ENCODE assay signal across 12 cellular contexts in genomic region chr20:38108438-38109024, GRCh38. TPM values are rescaled to one million over a fixed set of nuclear protein-coding genes. Genes with fewer than 3 reads are reported as not detected.
A peak's percentile ranks its signal among the peaks of the same experiment; 100 is the strongest.
DNase-seq lines count a peak whose midpoint lies in the region; ATAC-seq and TF ChIP-seq lines count a peak whose summit lies in the region.
"Had no signal": no experiment of that assay in that cellular context is flagged by ENCODE, and none has a peak within 500 bp of the region (broad histone marks: within the 10 kb centered on the region; RNA-seq: fewer than 3 reads in every experiment).

No MANE protein-coding gene starts in this region.

- TF ChIP-seq CTCF in AG10803 (conservative IDR thresholded peaks at IDR 0.05; ENCODE audit: low read length) (no peak), SK-N-SH (IDR thresholded peaks at IDR 0.05) (no peak), retinal pigment epithelial cell (conservative IDR thresholded peaks at IDR 0.05; ENCODE audit: low read depth, low read length) (no peak)

- H3K27ac ChIP-seq in SK-N-SH (ENCODE audit: low read depth in 2 of 2, low read length in 1 of 2): peak overlapping the region; percentile 96 to 98

- H4K20me1 ChIP-seq in SK-N-SH (ENCODE audit: insufficient read depth): no peaks in the 10 kb centered on the region; the same call in 1 of the 2 replicates

- H3K79me2 ChIP-seq in SK-N-SH (ENCODE audit: insufficient read depth): no peaks in the 10 kb centered on the region

- no peaks in the 10 kb centered on the region for H3K9me3 ChIP-seq in SK-N-SH

- H2AFZ ChIP-seq in SK-N-SH (ENCODE audit: low read depth): no peak overlapping the region

- peaks cover 34 to 44% of the 10 kb centered on the region in 2 experiments for H3K4me1 ChIP-seq in SK-N-SH (ENCODE audit: control insufficient read depth in 1 of 2, insufficient read depth in 2 of 2, low read depth in 1 of 2, low read length in 1 of 2)

- POLR2A ChIA-PET in SK-N-SH (lab: Yijun Ruan, JAX): interaction anchor here (1.1 to 2.0 kb wide), 2 partner anchors 41 to 44 kb away, joined by 3 to 6 read pairs; no protein-coding TSS in a partner anchor

- H3K4me3 ChIP-seq in AG10803 (ENCODE audit: low read length) (no peak overlapping the region), SK-N-SH (ENCODE audit: low read depth in 2 of 2, low read length in 1 of 2) (no peak overlapping the region), retinal pigment epithelial cell (ENCODE audit: low read length) (no peak overlapping the region)

- H3K4me1 Mint-ChIP-seq in activated T-cell treated with anti-CD3 and anti-CD28 coated beads, Interleukin-2, amount 50 U/mL, for 4 hours (ENCODE audit: low read depth): no peaks in the 10 kb centered on the region
- peaks cover 2% of the 10 kb centered on the region for H3K4me1 Mint-ChIP-seq in activated CD4-positive, alpha-beta T cell treated with anti-CD3 and anti-CD28 coated beads, Interleukin-2, amount 10 ng/mL, durations not matched to agents 24 days and 14 days

- H3K4me2 ChIP-seq in SK-N-SH: peak overlapping the region; percentile 68

- WGBS in SK-N-SH (ENCODE audit: low lambda C conversion rate): 19% methylated on average over 4 of the region's 4 CpGs

- CTCF ChIA-PET in SK-N-SH (lab: Yijun Ruan, JAX): interaction anchor here (1.0 to 7.0 kb wide), 6 partner anchors 18 to 113 kb away, joined by 3 to 44 read pairs (median 8); partner anchors contain the start of gene TGM2

- no peaks in the 10 kb centered on the region for H3K36me3 Mint-ChIP-seq in activated T-cell treated with anti-CD3 and anti-CD28 coated beads, Interleukin-2, amount 50 U/mL, for 4 hours (ENCODE audit: insufficient read depth)
- no peaks in the 10 kb centered on the region for H3K36me3 Mint-ChIP-seq in activated CD4-positive, alpha-beta T cell treated with anti-CD3 and anti-CD28 coated beads, Interleukin-2, amount 10 ng/mL, durations not matched to agents 24 days and 14 days (ENCODE audit: low read depth)
- H3K36me3 Mint-ChIP-seq: CD8-positive, alpha-beta T cell; naive B cell had no signal

- intact Hi-C loops in Right ventricle myocardium superior (cut with DNase I): no loop called here
- intact Hi-C loops in activated CD4-positive, alpha-beta T cell treated with anti-CD3 and anti-CD28 coated beads, Interleukin-2, amount 10 ng/mL, durations not matched to agents 24 days and 14 days (cut with micrococcal nuclease): no loop called here

- H3K9me3 Mint-ChIP-seq in activated T-cell treated with anti-CD3 and anti-CD28 coated beads, Interleukin-2, amount 50 U/mL, for 4 hours: no peaks in the 10 kb centered on the region
- H3K9me3 Mint-ChIP-seq in activated CD4-positive, alpha-beta T cell treated with anti-CD3 and anti-CD28 coated beads, Interleukin-2, amount 10 ng/mL, durations not matched to agents 24 days and 14 days: no peaks in the 10 kb centered on the region
- H3K9me3 Mint-ChIP-seq: activated CD4-positive, alpha-beta memory T cell treated with anti-CD3 and anti-CD28 coated beads for 36 hours; CD8-positive, alpha-beta T cell had no signal

- H3K27ac Mint-ChIP-seq in activated CD4-positive, alpha-beta T cell treated with anti-CD3 and anti-CD28 coated beads, Interleukin-2, amount 10 ng/mL, durations not matched to agents 24 days and 14 days: no peak overlapping the region
- H3K27ac Mint-ChIP-seq: activated CD4-positive, alpha-beta memory T cell treated with anti-CD3 and anti-CD28 coated beads for 36 hours; CD8-positive, alpha-beta T cell had no signal

- DNase-seq in AG10803 (ENCODE audit: low read depth): peak; percentile 87
- peak; percentile 76 for DNase-seq in SK-N-SH
- peak; percentile 78 for DNase-seq in Right ventricle myocardium superior
- peak; percentile 79 for DNase-seq in retinal pigment epithelial cell (ENCODE audit: low read depth)
- no peak for DNase-seq in activated T-cell treated with anti-CD3 and anti-CD28 coated beads, Interleukin-2, amount 50 U/mL, for 4 hours
- no peak for DNase-seq in activated CD4-positive, alpha-beta T cell treated with anti-CD3 and anti-CD28 coated beads, Interleukin-2, amount 10 ng/mL, durations not matched to agents 24 days and 14 days
- no peak for DNase-seq in Ammon's horn (ENCODE audit: low spot score)
- DNase-seq: activated CD4-positive, alpha-beta memory T cell treated with anti-CD3 and anti-CD28 coated beads for 36 hours; naive B cell; NCI-H2081 treated with DMSO at 0.1 percent for 48 hours had no signal

- no peak overlapping the region for H3K4me3 Mint-ChIP-seq in activated T-cell treated with anti-CD3 and anti-CD28 coated beads, Interleukin-2, amount 50 U/mL, for 4 hours
- no peak overlapping the region for H3K4me3 Mint-ChIP-seq in activated CD4-positive, alpha-beta T cell treated with anti-CD3 and anti-CD28 coated beads, Interleukin-2, amount 10 ng/mL, durations not matched to agents 24 days and 14 days
- H3K4me3 Mint-ChIP-seq: activated CD4-positive, alpha-beta memory T cell treated with anti-CD3 and anti-CD28 coated beads for 36 hours; CD8-positive, alpha-beta T cell had no signal

- peak in 1 of 2 experiments; percentile 96; a peak in 2 of 4 replicates for TF ChIP-seq EP300 in SK-N-SH (IDR thresholded peaks at IDR 0.05; ENCODE audit: borderline replicate concordance in 1 of 2, low read depth in 1 of 2, low read length in 1 of 2)

- peak overlapping the region; percentile 3; the same call in 1 of the 2 replicates for H3K9ac ChIP-seq in SK-N-SH

- no peaks in the 10 kb centered on the region for H3K36me3 ChIP-seq in SK-N-SH (replicated peaks in 1 of 2; ENCODE audit: control insufficient read depth in 1 of 2, insufficient read depth in 2 of 2, low read length in 1 of 2)

- H3F3A ChIP-seq in SK-N-SH (replicated peaks; ENCODE audit: insufficient read depth): peaks cover 37% of the 10 kb centered on the region

- ATAC-seq in Right ventricle myocardium superior (ENCODE audit: poor library complexity) (peak; percentile 70), HG02970 (IDR thresholded peaks at IDR 0.05; ENCODE audit: low FRiP score, unreplicated experiment) (no peak)
- ATAC-seq in activated T-cell treated with anti-CD3 and anti-CD28 coated beads, Interleukin-2, amount 50 U/mL, for 4 hours: no peak
- ATAC-seq: CD8-positive, alpha-beta T cell had no signal

- no peaks in the 10 kb centered on the region for H3K27me3 ChIP-seq in SK-N-SH (ENCODE audit: insufficient read depth)

- no peaks in the 10 kb centered on the region for H3K9me2 ChIP-seq in SK-N-SH

- TF ChIP-seq RAD21 in SK-N-SH (IDR thresholded peaks at IDR 0.05; ENCODE audit: low read length): peak; percentile 31; the same call in 1 of the 2 replicates

- H3K27me3 Mint-ChIP-seq in activated T-cell treated with anti-CD3 and anti-CD28 coated beads, Interleukin-2, amount 50 U/mL, for 4 hours (ENCODE audit: low read depth): no peaks in the 10 kb centered on the region
- H3K27me3 Mint-ChIP-seq in activated CD4-positive, alpha-beta T cell treated with anti-CD3 and anti-CD28 coated beads, Interleukin-2, amount 10 ng/mL, durations not matched to agents 24 days and 14 days: peaks cover 2% of the 10 kb centered on the region
- H3K27me3 Mint-ChIP-seq: activated CD4-positive, alpha-beta memory T cell treated with anti-CD3 and anti-CD28 coated beads for 36 hours; naive B cell had no signal

TF ChIP-seq in SK-N-SH, 30 proteins besides CTCF, POLR2A, EP300 and RAD21 (continues in another document):
- peak; percentile 33; the same call in 1 of the 2 replicates for TF ChIP-seq MAX (IDR thresholded peaks at IDR 0.05; ENCODE audit: low read depth)
- TF ChIP-seq FOSL2 (IDR thresholded peaks at IDR 0.05; ENCODE audit: borderline replicate concordance, low read depth): 0 out of 2 replicates have a peak, but pooled peaks have one; percentile 21
- TF ChIP-seq, protein P1, sequence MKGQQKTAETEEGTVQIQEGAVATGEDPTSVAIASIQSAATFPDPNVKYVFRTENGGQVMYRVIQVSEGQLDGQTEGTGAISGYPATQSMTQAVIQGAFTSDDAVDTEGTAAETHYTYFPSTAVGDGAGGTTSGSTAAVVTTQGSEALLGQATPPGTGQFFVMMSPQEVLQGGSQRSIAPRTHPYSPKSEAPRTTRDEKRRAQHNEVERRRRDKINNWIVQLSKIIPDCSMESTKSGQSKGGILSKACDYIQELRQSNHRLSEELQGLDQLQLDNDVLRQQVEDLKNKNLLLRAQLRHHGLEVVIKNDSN (IDR thresholded peaks at IDR 0.05; ENCODE audit: borderline replicate concordance, low read depth): no peak
- TF ChIP-seq ELF1 (IDR thresholded peaks at IDR 0.05): no peak
- no peak for TF ChIP-seq RFX5 (IDR thresholded peaks at IDR 0.05; ENCODE audit: low read length)
- no peak for TF ChIP-seq YY1 (IDR thresholded peaks at IDR 0.05; ENCODE audit: low read depth)
- peak; percentile 91 for TF ChIP-seq MXI1 (IDR thresholded peaks at IDR 0.05; ENCODE audit: low read depth, low read length)
- TF ChIP-seq IRF3 (IDR thresholded peaks at IDR 0.05; ENCODE audit: low read depth, low read length): no peak
- no peak for TF ChIP-seq RXRA (IDR thresholded peaks at IDR 0.05; ENCODE audit: borderline replicate concordance, low read depth)
- TF ChIP-seq FOXJ3 (CRISPR knock-in tag; IDR thresholded peaks at IDR 0.05): no peak; the same call in none of the 2 replicates
- TF ChIP-seq NRF1 (IDR thresholded peaks at IDR 0.05; ENCODE audit: low read depth, low read length): no peak
- TF ChIP-seq NFIC (IDR thresholded peaks at IDR 0.05; ENCODE audit: borderline replicate concordance): peak; percentile 86
- TF ChIP-seq CHD2 (IDR thresholded peaks at IDR 0.05; ENCODE audit: low read length, partially characterized antibody): no peak
- no peak; the same call in 1 of the 2 replicates for TF ChIP-seq FOXM1 (IDR thresholded peaks at IDR 0.05; ENCODE audit: low read depth)

RNA-seq across cellular contexts. Expression of gene TGM2, which starts 56.5 kb away (rescaled TPM):
- polyA plus RNA-seq in SK-N-SH (2012; rRNA removed): 548 and 676 TPM in 2 replicates
- polyA plus RNA-seq in SK-N-SH (2012; cell fraction: cytosol; rRNA removed): 278 and 460 TPM in 2 replicates
- 675 and 717 TPM in 2 replicates for polyA plus RNA-seq in SK-N-SH (2012; cell fraction: nucleus; rRNA removed)
- total RNA-seq in Right ventricle myocardium superior: 469 TPM
- under 1 TPM; 0.52 to 0.71 (median 0.63) TPM for total RNA-seq in activated T-cell treated with anti-CD3 and anti-CD28 coated beads, Interleukin-2, amount 50 U/mL, for 4 hours
- 0.05 TPM in 1 of 2 replicates, not detected in the other for total RNA-seq in activated CD4-positive, alpha-beta T cell treated with anti-CD3 and anti-CD28 coated beads, Interleukin-2, amount 10 ng/mL, durations not matched to agents 24 days and 14 days
- total RNA-seq: activated CD4-positive, alpha-beta memory T cell treated with anti-CD3 and anti-CD28 coated beads for 36 hours; CD8-positive, alpha-beta T cell had no signal

Comparison
In these comparisons a context has a peak if more than half of its experiments do, and no peak if none do; other contexts are left out.
1. DNase-seq: peak in AG10803 (single experiment), SK-N-SH (single experiment), Right ventricle myocardium superior (single experiment) and retinal pigment epithelial cell (single experiment); none in activated T-cell treated with anti-CD3 and anti-CD28 coated beads, Interleukin-2, amount 50 U/mL, for 4 hours (single experiment), activated CD4-positive, alpha-beta T cell treated with anti-CD3 and anti-CD28 coated beads, Interleukin-2, amount 10 ng/mL, durations not matched to agents 24 days and 14 days (single experiment) and Ammon's horn (single experiment).
2. RNA of gene TGM2, which starts 56.5 kb away (total RNA-seq): 469 TPM in Right ventricle myocardium superior (single experiment); 0.52 to 0.71 TPM in activated T-cell treated with anti-CD3 and anti-CD28 coated beads, Interleukin-2, amount 50 U/mL, for 4 hours and 0.05 TPM in activated CD4-positive, alpha-beta T cell treated with anti-CD3 and anti-CD28 coated beads, Interleukin-2, amount 10 ng/mL, durations not matched to agents 24 days and 14 days; every median in the first group is over 100 times any median in the second.